ENCODE assay signal across 8 cellular contexts in genomic region chr15:34987182-34987488, GRCh38. TPM values are rescaled to one million over a fixed set of nuclear protein-coding genes. Genes with fewer than 3 reads are reported as not detected.
DNase-seq lines count a peak whose midpoint lies in the region; ATAC-seq and TF ChIP-seq lines count a peak whose summit lies in the region.

No MANE protein-coding gene starts in this region.

- no TSS peak for BruUV-seq in HCT116 (replicated peaks; lab: Mats Ljungman, UMichigan)

- H3K27me3 ChIP-seq in HCT116 (ENCODE audit: insufficient read depth, low read length) = no peaks in the 10 kb centered on the region
- H3K27me3 ChIP-seq in SU-DHL-6 (ENCODE audit: low read length) = no peaks in the 10 kb centered on the region

- no peaks in the 10 kb centered on the region for H3K9me2 ChIP-seq in HCT116 (ENCODE audit: insufficient read depth)
- H3K9me2 ChIP-seq in SU-DHL-6 (replicated peaks; ENCODE audit: insufficient read depth, low read length) = no peaks in the 10 kb centered on the region

- RAD21 ChIA-PET in HCT116 (lab: Charles Lee; ENCODE audit: low non-redundant PET in 1 of 2, low total read pairs in 2 of 2, uncharacterized antibody in 2 of 2, unreplicated experiment in 2 of 2) = no interaction called here

- H3K36me3 ChIP-seq in HCT116 (ENCODE audit: control insufficient read depth in 1 of 2, insufficient read depth in 2 of 2, low read length in 2 of 2) (peaks cover 18 to 24% of the 10 kb centered on the region in 2 experiments; a peak in 3 of 4 replicates), SU-DHL-6 (ENCODE audit: low read length) (peaks cover 16% of the 10 kb centered on the region)

- ATAC-seq in HCT116 = no peak
- ATAC-seq in HG02678 (IDR thresholded peaks at IDR 0.05; ENCODE audit: unreplicated experiment) = no peak
- ATAC-seq in HG02759 (IDR thresholded peaks at IDR 0.05; ENCODE audit: unreplicated experiment) = no peak
- no peak for ATAC-seq in GM19328 (IDR thresholded peaks at IDR 0.05; ENCODE audit: unreplicated experiment)

- CTCF ChIA-PET in HCT116 (lab: Charles Lee) = interaction anchor here (1.0 to 3.8 kb wide), 2 partner anchors 13 to 18 kb away, joined by 3 to 28 read pairs; partner anchors contain the start of gene AQR

- H3K4me3 ChIP-seq in HCT116 (replicated peaks in 1 of 2; ENCODE audit: low read depth in 1 of 2, low read length in 2 of 2) (peak overlapping the region; percentile 72 to 99), SU-DHL-6 (ENCODE audit: insufficient read depth, low read length, poor library complexity, severe bottlenecking) (peak overlapping the region; percentile 86), foreskin fibroblast (ENCODE audit: low read depth in 1 of 2, low read length in 2 of 2) (peak overlapping the region; percentile 92 to 99), skin epidermis (peak overlapping the region; percentile 76 to 89 (median 85))

- intact Hi-C loops in HCT116 (cut with micrococcal nuclease) = loop anchor here (10.0 kb wide), 1 partner anchor 762 kb away; the partner anchor contains the start of gene EMC4

- TF ChIP-seq RAD21 in HCT116 (IDR thresholded peaks at IDR 0.05; ENCODE audit: low read depth) = no peak

- H3K27ac ChIP-seq in HCT116 (ENCODE audit: low read depth, low read length) (peak overlapping the region; percentile 90; the same call in 1 of the 2 replicates), SU-DHL-6 (ENCODE audit: low read depth, low read length) (no peak overlapping the region), skin epidermis (peak overlapping the region in 19 of 21 experiments; percentile 25 to 99 (median 98))

- TF ChIP-seq CTCF in HCT116 (IDR thresholded peaks at IDR 0.05 in 2 of 3, conservative IDR thresholded peaks at IDR 0.05 in 1 of 3; ENCODE audit: borderline replicate concordance in 1 of 3, insufficient read depth in 1 of 3, low read depth in 2 of 3, low read length in 2 of 3) (no peak), SU-DHL-6 (IDR thresholded peaks at IDR 0.05; ENCODE audit: insufficient read depth, low read length, poor library complexity, severe bottlenecking) (no peak), foreskin fibroblast (IDR thresholded peaks at IDR 0.05; ENCODE audit: low read depth, low read length) (no peak)

- peaks cover 8% of the 10 kb centered on the region; the same call in 1 of the 2 replicates for H3F3A ChIP-seq in SU-DHL-6 (ENCODE audit: insufficient read depth)

- POLR2A ChIA-PET in HCT116 (lab: Charles Lee) = interaction anchor here (0.8 kb wide), 1 partner anchor 17 kb away, joined by 3 read pairs; the partner anchor contains the start of gene AQR

- H2AFZ ChIP-seq in HCT116 (ENCODE audit: low read depth, low read length, poor library complexity, severe bottlenecking) (no peak overlapping the region), SU-DHL-6 (ENCODE audit: low read depth, low read length, severe bottlenecking) (no peak overlapping the region)

- no peaks in the 10 kb centered on the region for H3K9me3 ChIP-seq in HCT116 (ENCODE audit: control insufficient read depth in 1 of 2, insufficient read depth in 1 of 2, low read depth in 1 of 2, low read length in 2 of 2)
- H3K9me3 ChIP-seq in SU-DHL-6 (ENCODE audit: insufficient read depth, low read length) = no peaks in the 10 kb centered on the region

- peak overlapping the region; percentile 99 for H3K9ac ChIP-seq in HCT116 (ENCODE audit: low read length)
- H3K9ac ChIP-seq in SU-DHL-6 (ENCODE audit: low read length) = peak overlapping the region; percentile 93

- peaks cover 20 to 36% of the 10 kb centered on the region in 2 experiments; a peak in 3 of 4 replicates for H3K4me1 ChIP-seq in HCT116 (ENCODE audit: control insufficient read depth in 1 of 2, insufficient read depth in 2 of 2, low read length in 2 of 2)

- H4K20me1 ChIP-seq in HCT116 (ENCODE audit: insufficient read depth) = no peaks in the 10 kb centered on the region
- peaks cover 8% of the 10 kb centered on the region for H4K20me1 ChIP-seq in SU-DHL-6 (ENCODE audit: low read depth, low read length)

- H3K4me2 ChIP-seq in HCT116 (ENCODE audit: low read length) = peak overlapping the region; percentile 88
- H3K4me2 ChIP-seq in SU-DHL-6 (ENCODE audit: low read depth, low read length, poor library complexity, severe bottlenecking) = peak overlapping the region; percentile 96

- DNase-seq in HCT116 (ENCODE audit: low read depth, low spot score) (no peak), foreskin fibroblast (peak in 1 of 2 donors; percentile 8), GOT3 (lab: John Stamatoyannopoulos, UW) (no peak)

- no peak for TF ChIP-seq POLR2A in HCT116 (IDR thresholded peaks at IDR 0.05; ENCODE audit: borderline replicate concordance, extremely low read depth, insufficient read depth, insufficient read length)

- H3K79me2 ChIP-seq in HCT116 (ENCODE audit: insufficient read depth, low read length) (peaks cover 61% of the 10 kb centered on the region), SU-DHL-6 (ENCODE audit: insufficient read depth, low read length) (peaks cover 50% of the 10 kb centered on the region)

TF ChIP-seq in HCT116, 20 proteins besides CTCF, POLR2A, EP300 and RAD21:
- TF ChIP-seq ATF3 (IDR thresholded peaks at IDR 0.05) (no peak), TCF7L2 (IDR thresholded peaks at IDR 0.05; ENCODE audit: borderline replicate concordance, extremely low read depth, insufficient read depth, insufficient read length) (no peak), ZBTB33 (IDR thresholded peaks at IDR 0.05; ENCODE audit: extremely low read depth, insufficient replicate concordance, low read length) (no peak), MAX (IDR thresholded peaks at IDR 0.05) (0 out of 2 replicates have a peak, but pooled peaks have one; percentile 25), REST (IDR thresholded peaks at IDR 0.05; ENCODE audit: low read depth) (no peak)

RNA-seq across cellular contexts. Expression of gene ZNF770, which starts 1.0 kb away (rescaled TPM):
- total RNA-seq in HCT116 (2021; ENCODE audit: unreplicated experiment) = 70.7 TPM
- polyA plus RNA-seq in HCT116 (2012) = 9.1 and 19.7 TPM in 2 replicates

RNA-seq across cellular contexts. Expression of gene AQR, which starts 17.6 kb away (rescaled TPM):
- total RNA-seq in HCT116 (2021; ENCODE audit: unreplicated experiment) = 30.7 TPM
- polyA plus RNA-seq in HCT116 (2012) = 5.9 and 6.9 TPM in 2 replicates
